In the genomic region with DNA sequence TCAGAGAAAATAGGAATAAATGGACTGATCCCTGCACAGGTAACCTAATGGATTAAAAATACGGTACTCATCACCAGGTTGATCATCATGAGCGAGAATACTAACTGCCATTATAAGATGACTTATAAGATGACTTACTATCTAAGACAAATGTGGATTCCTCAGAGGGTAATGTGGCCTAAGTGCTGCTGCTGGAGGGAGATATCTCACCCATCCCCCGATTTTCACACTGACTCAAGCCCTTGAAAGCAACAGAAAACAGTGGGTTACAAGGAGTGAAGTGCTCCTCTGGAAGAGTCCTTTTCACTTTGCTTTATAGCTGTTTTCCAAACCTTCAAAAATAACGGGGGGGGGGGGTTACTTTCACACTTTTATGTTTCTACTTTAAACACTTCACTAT, we compare ENCODE assay signal across 2 cellular contexts.
TF ChIP-seq lines count a peak whose summit lies in the region.

No MANE protein-coding gene starts in this region.

TF ChIP-seq in IMR-90, 13 proteins besides CTCF, POLR2A, EP300 and RAD21:
- TF ChIP-seq CHD1 (IDR thresholded peaks at IDR 0.05; ENCODE audit: low read depth, low read length) (no peak), MXI1 (IDR thresholded peaks at IDR 0.05; ENCODE audit: borderline replicate concordance, low read depth, low read length) (no peak)
TF ChIP-seq in IMR-90: peak in this region for 0.

TF ChIP-seq in K562, 482 proteins besides CTCF, POLR2A, EP300 and RAD21:
- TF ChIP-seq, protein P1, sequence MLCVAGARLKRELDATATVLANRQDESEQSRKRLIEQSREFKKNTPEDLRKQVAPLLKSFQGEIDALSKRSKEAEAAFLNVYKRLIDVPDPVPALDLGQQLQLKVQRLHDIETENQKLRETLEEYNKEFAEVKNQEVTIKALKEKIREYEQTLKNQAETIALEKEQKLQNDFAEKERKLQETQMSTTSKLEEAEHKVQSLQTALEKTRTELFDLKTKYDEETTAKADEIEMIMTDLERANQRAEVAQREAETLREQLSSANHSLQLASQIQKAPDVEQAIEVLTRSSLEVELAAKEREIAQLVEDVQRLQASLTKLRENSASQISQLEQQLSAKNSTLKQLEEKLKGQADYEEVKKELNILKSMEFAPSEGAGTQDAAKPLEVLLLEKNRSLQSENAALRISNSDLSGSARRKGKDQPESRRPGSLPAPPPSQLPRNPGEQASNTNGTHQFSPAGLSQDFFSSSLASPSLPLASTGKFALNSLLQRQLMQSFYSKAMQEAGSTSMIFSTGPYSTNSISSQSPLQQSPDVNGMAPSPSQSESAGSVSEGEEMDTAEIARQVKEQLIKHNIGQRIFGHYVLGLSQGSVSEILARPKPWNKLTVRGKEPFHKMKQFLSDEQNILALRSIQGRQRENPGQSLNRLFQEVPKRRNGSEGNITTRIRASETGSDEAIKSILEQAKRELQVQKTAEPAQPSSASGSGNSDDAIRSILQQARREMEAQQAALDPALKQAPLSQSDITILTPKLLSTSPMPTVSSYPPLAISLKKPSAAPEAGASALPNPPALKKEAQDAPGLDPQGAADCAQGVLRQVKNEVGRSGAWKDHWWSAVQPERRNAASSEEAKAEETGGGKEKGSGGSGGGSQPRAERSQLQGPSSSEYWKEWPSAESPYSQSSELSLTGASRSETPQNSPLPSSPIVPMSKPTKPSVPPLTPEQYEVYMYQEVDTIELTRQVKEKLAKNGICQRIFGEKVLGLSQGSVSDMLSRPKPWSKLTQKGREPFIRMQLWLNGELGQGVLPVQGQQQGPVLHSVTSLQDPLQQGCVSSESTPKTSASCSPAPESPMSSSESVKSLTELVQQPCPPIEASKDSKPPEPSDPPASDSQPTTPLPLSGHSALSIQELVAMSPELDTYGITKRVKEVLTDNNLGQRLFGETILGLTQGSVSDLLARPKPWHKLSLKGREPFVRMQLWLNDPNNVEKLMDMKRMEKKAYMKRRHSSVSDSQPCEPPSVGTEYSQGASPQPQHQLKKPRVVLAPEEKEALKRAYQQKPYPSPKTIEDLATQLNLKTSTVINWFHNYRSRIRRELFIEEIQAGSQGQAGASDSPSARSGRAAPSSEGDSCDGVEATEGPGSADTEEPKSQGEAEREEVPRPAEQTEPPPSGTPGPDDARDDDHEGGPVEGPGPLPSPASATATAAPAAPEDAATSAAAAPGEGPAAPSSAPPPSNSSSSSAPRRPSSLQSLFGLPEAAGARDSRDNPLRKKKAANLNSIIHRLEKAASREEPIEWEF (CRISPR knock-in tag; IDR thresholded peaks at IDR 0.05), result no peak
- TF ChIP-seq CBFA2T3 (IDR thresholded peaks at IDR 0.05), result 0 out of 2 replicates have a peak, but pooled peaks have one; percentile 26
